In the genomic region with DNA sequence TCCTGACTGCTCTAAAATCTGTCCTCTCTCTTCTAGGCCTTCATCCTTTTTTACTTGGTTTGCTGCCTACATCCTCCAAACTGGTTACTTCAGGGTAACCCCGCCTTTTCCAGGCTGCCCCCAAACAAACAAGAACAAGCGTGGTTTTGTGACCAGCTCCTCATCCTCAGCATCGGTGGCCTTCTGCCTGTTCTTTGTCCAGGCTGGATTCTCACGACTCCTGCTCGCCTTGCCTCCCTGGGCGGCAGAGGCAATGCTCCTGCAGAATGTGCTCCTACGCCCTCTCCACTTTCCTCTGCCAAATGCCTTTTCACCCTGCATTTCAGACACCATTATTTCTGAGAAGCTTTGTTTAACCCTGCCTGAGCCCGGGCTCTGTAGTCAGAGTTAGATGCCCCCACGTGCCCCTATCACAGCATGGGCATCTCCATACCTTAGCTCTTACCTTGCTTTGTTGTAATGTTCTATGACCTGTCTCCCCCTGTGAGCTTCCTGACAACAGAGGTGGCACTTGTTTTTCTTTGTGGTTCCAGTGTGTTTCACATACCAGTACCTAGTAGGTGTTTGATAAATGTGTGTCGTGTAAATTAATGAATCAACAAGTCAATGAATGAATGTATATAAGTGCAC, we compare ENCODE assay signal across 1 cellular context.
TF ChIP-seq lines count a peak whose summit lies in the region.

No MANE protein-coding gene starts in this region.

TF ChIP-seq in IMR-90, 13 proteins besides CTCF, POLR2A, EP300 and RAD21:
- TF ChIP-seq RFX5 (IDR thresholded peaks at IDR 0.05; ENCODE audit: low read depth, low read length) (no peak), MXI1 (IDR thresholded peaks at IDR 0.05; ENCODE audit: borderline replicate concordance, low read depth, low read length) (no peak), CHD1 (IDR thresholded peaks at IDR 0.05; ENCODE audit: low read depth, low read length) (no peak), NFE2L2 (IDR thresholded peaks at IDR 0.05; ENCODE audit: low read depth, low read length) (no peak), CEBPB (IDR thresholded peaks at IDR 0.05; ENCODE audit: low read depth, low read length) (no peak), MAZ (IDR thresholded peaks at IDR 0.05; ENCODE audit: borderline replicate concordance, low read depth, low read length) (no peak), BHLHE40 (IDR thresholded peaks at IDR 0.05; ENCODE audit: low read depth, low read length) (no peak), RCOR1 (IDR thresholded peaks at IDR 0.05; ENCODE audit: insufficient replicate concordance, low read length) (no peak), MAFK (IDR thresholded peaks at IDR 0.05; ENCODE audit: low read depth, low read length) (no peak), FOS (IDR thresholded peaks at IDR 0.05; ENCODE audit: low read depth, low read length) (no peak), SMC3 (IDR thresholded peaks at IDR 0.05; ENCODE audit: low read depth, low read length) (no peak)
- TF ChIP-seq, protein P1, sequence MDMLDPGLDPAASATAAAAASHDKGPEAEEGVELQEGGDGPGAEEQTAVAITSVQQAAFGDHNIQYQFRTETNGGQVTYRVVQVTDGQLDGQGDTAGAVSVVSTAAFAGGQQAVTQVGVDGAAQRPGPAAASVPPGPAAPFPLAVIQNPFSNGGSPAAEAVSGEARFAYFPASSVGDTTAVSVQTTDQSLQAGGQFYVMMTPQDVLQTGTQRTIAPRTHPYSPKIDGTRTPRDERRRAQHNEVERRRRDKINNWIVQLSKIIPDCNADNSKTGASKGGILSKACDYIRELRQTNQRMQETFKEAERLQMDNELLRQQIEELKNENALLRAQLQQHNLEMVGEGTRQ (IDR thresholded peaks at IDR 0.05; ENCODE audit: low read depth, low read length) = no peak
- TF ChIP-seq, protein P2, sequence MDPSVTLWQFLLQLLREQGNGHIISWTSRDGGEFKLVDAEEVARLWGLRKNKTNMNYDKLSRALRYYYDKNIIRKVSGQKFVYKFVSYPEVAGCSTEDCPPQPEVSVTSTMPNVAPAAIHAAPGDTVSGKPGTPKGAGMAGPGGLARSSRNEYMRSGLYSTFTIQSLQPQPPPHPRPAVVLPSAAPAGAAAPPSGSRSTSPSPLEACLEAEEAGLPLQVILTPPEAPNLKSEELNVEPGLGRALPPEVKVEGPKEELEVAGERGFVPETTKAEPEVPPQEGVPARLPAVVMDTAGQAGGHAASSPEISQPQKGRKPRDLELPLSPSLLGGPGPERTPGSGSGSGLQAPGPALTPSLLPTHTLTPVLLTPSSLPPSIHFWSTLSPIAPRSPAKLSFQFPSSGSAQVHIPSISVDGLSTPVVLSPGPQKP (IDR thresholded peaks at IDR 0.05; ENCODE audit: borderline replicate concordance, low read depth, low read length) = no peak
TF ChIP-seq in IMR-90: peak in this region for 0.
